10 cellular contexts compared by ENCODE assay signal in genomic region chr6:35736982-35737412, GRCh38. TPM values are rescaled to one million over a fixed set of nuclear protein-coding genes. Genes with fewer than 3 reads are reported as not detected.
DNase-seq lines count a peak whose midpoint lies in the region; ATAC-seq and TF ChIP-seq lines count a peak whose summit lies in the region.
"Had no signal": no experiment of that assay in that cellular context is flagged by ENCODE, and none has a peak within 500 bp of the region (broad histone marks: within the 10 kb centered on the region; RNA-seq: fewer than 3 reads in every experiment).

ARMC12 (plus strand) TSS chr6:35737032; CDS start chr6:35737109, 77 bp downstream.

- ATAC-seq in HCT116 (no peak; the same call in 1 of the 2 replicates), GM18868 (IDR thresholded peaks at IDR 0.05; ENCODE audit: unreplicated experiment) (no peak), gastroesophageal sphincter (no peak)

- no peaks in the 10 kb centered on the region for H3K9me2 ChIP-seq in HCT116 (ENCODE audit: insufficient read depth)

- no peak for TF ChIP-seq EP300 in gastroesophageal sphincter (IDR thresholded peaks at IDR 0.05)

- POLR2A ChIA-PET in HCT116 (lab: Charles Lee), result interaction anchor here (0.5 to 1.3 kb wide), 4 partner anchors 139 to 1040 kb away, joined by 3 to 6 read pairs (median 3); no protein-coding TSS in a partner anchor

- no peak for TF ChIP-seq RAD21 in HCT116 (IDR thresholded peaks at IDR 0.05; ENCODE audit: low read depth)

- peaks cover 33% of the 10 kb centered on the region for H3K4me1 Mint-ChIP-seq in activated naive CD8-positive, alpha-beta T cell treated with anti-CD3 and anti-CD28 coated beads for 36 hours

- H3K27ac ChIP-seq in C4-2B (peak within 1 kb of the TSS; percentile 1; the same call in 1 of the 2 replicates), HCT116 (ENCODE audit: low read depth, low read length) (no peak within 1 kb of the TSS; the same call in 1 of the 2 replicates), osteoblast (ENCODE audit: low read depth, low read length) (no peak within 1 kb of the TSS), gastroesophageal sphincter (peak within 1 kb of the TSS in 1 of 4 donors; percentile 98)
- H3K27ac ChIP-seq: HL-60 had no signal

- peak within 1 kb of the TSS; percentile 83 for H3K27ac Mint-ChIP-seq in activated naive CD8-positive, alpha-beta T cell treated with anti-CD3 and anti-CD28 coated beads for 36 hours

- peaks cover 7% of the 10 kb centered on the region for H3K36me3 Mint-ChIP-seq in activated naive CD8-positive, alpha-beta T cell treated with anti-CD3 and anti-CD28 coated beads for 36 hours

- H3K4me3 Mint-ChIP-seq in activated naive CD8-positive, alpha-beta T cell treated with anti-CD3 and anti-CD28 coated beads for 36 hours, result peak within 1 kb of the TSS; percentile 38

- TF ChIP-seq CTCF in C4-2B (conservative IDR thresholded peaks at IDR 0.05) (no peak), HCT116 (IDR thresholded peaks at IDR 0.05 in 2 of 3, conservative IDR thresholded peaks at IDR 0.05 in 1 of 3; ENCODE audit: borderline replicate concordance in 1 of 3, insufficient read depth in 1 of 3, low read depth in 2 of 3, low read length in 2 of 3) (no peak), osteoblast (IDR thresholded peaks at IDR 0.05; ENCODE audit: extremely low read depth, low read depth, low read length) (no peak), gastroesophageal sphincter (IDR thresholded peaks at IDR 0.05) (no peak)

- no peaks in the 10 kb centered on the region for H3K9me3 Mint-ChIP-seq in activated naive CD8-positive, alpha-beta T cell treated with anti-CD3 and anti-CD28 coated beads for 36 hours

- no TSS peak for BruUV-seq in HCT116 (replicated peaks; lab: Mats Ljungman, UMichigan)

- TF ChIP-seq POLR2A in HCT116 (IDR thresholded peaks at IDR 0.05; ENCODE audit: borderline replicate concordance, extremely low read depth, insufficient read depth, insufficient read length) (no peak), gastroesophageal sphincter (IDR thresholded peaks at IDR 0.05) (no peak)

- H2AFZ ChIP-seq in HCT116 (ENCODE audit: low read depth, low read length, poor library complexity, severe bottlenecking) (peak within 1 kb of the TSS; percentile 83), osteoblast (ENCODE audit: low read length) (peak within 1 kb of the TSS; percentile 67)

- H3K4me1 ChIP-seq in HCT116 (ENCODE audit: control insufficient read depth in 1 of 2, insufficient read depth in 2 of 2, low read length in 2 of 2) (peaks cover 24 to 28% of the 10 kb centered on the region in 2 experiments), osteoblast (ENCODE audit: insufficient read depth, low read length) (peaks cover 7% of the 10 kb centered on the region), gastroesophageal sphincter (peaks cover 9 to 56% (median 22%) of the 10 kb centered on the region in 3 donors)

- no peaks in the 10 kb centered on the region for H3K27me3 Mint-ChIP-seq in activated naive CD8-positive, alpha-beta T cell treated with anti-CD3 and anti-CD28 coated beads for 36 hours

- no peaks in the 10 kb centered on the region for H3K79me2 ChIP-seq in HCT116 (ENCODE audit: insufficient read depth, low read length)
- no peaks in the 10 kb centered on the region for H3K79me2 ChIP-seq in osteoblast (ENCODE audit: insufficient read depth, low read length)

- H3K9me3 ChIP-seq in HCT116 (ENCODE audit: control insufficient read depth in 1 of 2, insufficient read depth in 1 of 2, low read depth in 1 of 2, low read length in 2 of 2) (no peaks in the 10 kb centered on the region), osteoblast (ENCODE audit: low read depth, low read length) (no peaks in the 10 kb centered on the region), gastroesophageal sphincter (no peaks in the 10 kb centered on the region)

- H3K27me3 ChIP-seq in HCT116 (ENCODE audit: insufficient read depth, low read length) (no peaks in the 10 kb centered on the region), osteoblast (ENCODE audit: insufficient read depth, low read length) (no peaks in the 10 kb centered on the region), gastroesophageal sphincter (no peaks in the 10 kb centered on the region)

- RAD21 ChIA-PET in HCT116 (lab: Charles Lee; ENCODE audit: low non-redundant PET in 1 of 2, low total read pairs in 2 of 2, uncharacterized antibody in 2 of 2, unreplicated experiment in 2 of 2), result interaction anchor here (1.0 to 2.5 kb wide), 5 partner anchors 153 to 215 kb away, joined by 3 to 20 read pairs (median 4); no protein-coding TSS in a partner anchor

- no peaks in the 10 kb centered on the region for H4K20me1 ChIP-seq in HCT116 (ENCODE audit: insufficient read depth)
- H4K20me1 ChIP-seq in osteoblast (ENCODE audit: insufficient read depth, low read length), result no peaks in the 10 kb centered on the region

- no CpG with 5 or more reads among the region's 10 CpGs for WGBS in gastroesophageal sphincter (ENCODE audit: low coverage in 1 of 2), 2 donors

- no peaks in the 10 kb centered on the region for H3K36me3 ChIP-seq in HCT116 (ENCODE audit: control insufficient read depth in 1 of 2, insufficient read depth in 2 of 2, low read length in 2 of 2)
- no peaks in the 10 kb centered on the region for H3K36me3 ChIP-seq in osteoblast (ENCODE audit: insufficient read depth, low read length)
- H3K36me3 ChIP-seq in gastroesophageal sphincter, result no peaks in the 10 kb centered on the region

- no peak within 1 kb of the TSS for H3K9ac ChIP-seq in HCT116 (ENCODE audit: low read length)

- DNase-seq in HCT116 (ENCODE audit: low read depth, low spot score) (no peak), osteoblast (ENCODE audit: insufficient read length, low spot score, missing footprints) (no peak), GM19240 (ENCODE audit: insufficient read length, low spot score) (no peak)
- DNase-seq in activated naive CD8-positive, alpha-beta T cell treated with anti-CD3 and anti-CD28 coated beads for 36 hours, result no peak
- no peak for DNase-seq in activated CD4-positive, CD25-positive, alpha-beta regulatory T cell treated with anti-CD3 and anti-CD28 coated beads, Interleukin-2, amount 50 U/mL, for 72 hours

- intact Hi-C loops in HCT116 (cut with micrococcal nuclease), result loop anchor here (1.0 to 2.0 kb wide), 3 partner anchors 153 to 440 kb away; partner anchors contain the start of gene DEF6

- H3K4me2 ChIP-seq in HCT116 (ENCODE audit: low read length), result no peak within 1 kb of the TSS
- no peak within 1 kb of the TSS for H3K4me2 ChIP-seq in osteoblast (ENCODE audit: insufficient read depth, low read length)

- CTCF ChIA-PET in HCT116 (lab: Charles Lee), result interaction anchor here (0.7 to 3.0 kb wide), 30 partner anchors 9 to 478 kb away, joined by 3 to 73 read pairs (median 4); partner anchors contain the start of gene DEF6

- H3K4me3 ChIP-seq in HCT116 (replicated peaks in 1 of 2; ENCODE audit: low read depth in 1 of 2, low read length in 2 of 2) (no peak within 1 kb of the TSS), osteoblast (ENCODE audit: insufficient read depth, low read length) (no peak within 1 kb of the TSS), gastroesophageal sphincter (no peak within 1 kb of the TSS)
- H3K4me3 ChIP-seq: coronary artery had no signal

TF ChIP-seq in HCT116, 20 proteins besides CTCF, POLR2A, EP300 and RAD21 (continues in another document):
- TF ChIP-seq CBX3 (IDR thresholded peaks at IDR 0.05; ENCODE audit: low read depth), result no peak
- no peak for TF ChIP-seq SIN3A (IDR thresholded peaks at IDR 0.05; ENCODE audit: low read depth)
- no peak for TF ChIP-seq EZH2 (IDR thresholded peaks at IDR 0.05)
- no peak for TF ChIP-seq REST (IDR thresholded peaks at IDR 0.05; ENCODE audit: low read depth)
- no peak for TF ChIP-seq SP1 (IDR thresholded peaks at IDR 0.05; ENCODE audit: low read depth)
- no peak for TF ChIP-seq TCF7L2 (IDR thresholded peaks at IDR 0.05; ENCODE audit: borderline replicate concordance, extremely low read depth, insufficient read depth, insufficient read length)
- no peak for TF ChIP-seq ZNF274 (IDR thresholded peaks at IDR 0.05; ENCODE audit: low read depth, low read length)
- TF ChIP-seq ELF1 (IDR thresholded peaks at IDR 0.05; ENCODE audit: borderline replicate concordance, low read depth), result no peak
- TF ChIP-seq ZFX (IDR thresholded peaks at IDR 0.05), result no peak; the same call in 1 of the 2 replicates
- TF ChIP-seq YY1 (IDR thresholded peaks at IDR 0.05; ENCODE audit: extremely low read depth, insufficient replicate concordance, low read depth, low read length), result no peak
- TF ChIP-seq POLR2AphosphoS5 (IDR thresholded peaks at IDR 0.05; ENCODE audit: low read depth, low read length), result no peak
- no peak for TF ChIP-seq ATF3 (IDR thresholded peaks at IDR 0.05)

RNA-seq across cellular contexts. Expression of gene ARMC12, which starts in this region (rescaled TPM):
- total RNA-seq in HCT116 (2021; ENCODE audit: unreplicated experiment) (0.79 TPM), osteoblast (0.36 and 0.59 TPM in 2 replicates), gastroesophageal sphincter (1 to 10 TPM in 1 of 4 donors, under 1 TPM in 1, not detected in 2; 0.54 to 1.5 TPM)
- polyA plus RNA-seq in HCT116 (2012), result 0.75 and 1.2 TPM in 2 replicates
- 1 to 10 TPM; 1.8 to 2.0 TPM for total RNA-seq in activated naive CD8-positive, alpha-beta T cell treated with anti-CD3 and anti-CD28 coated beads for 36 hours
